In the genomic region with DNA sequence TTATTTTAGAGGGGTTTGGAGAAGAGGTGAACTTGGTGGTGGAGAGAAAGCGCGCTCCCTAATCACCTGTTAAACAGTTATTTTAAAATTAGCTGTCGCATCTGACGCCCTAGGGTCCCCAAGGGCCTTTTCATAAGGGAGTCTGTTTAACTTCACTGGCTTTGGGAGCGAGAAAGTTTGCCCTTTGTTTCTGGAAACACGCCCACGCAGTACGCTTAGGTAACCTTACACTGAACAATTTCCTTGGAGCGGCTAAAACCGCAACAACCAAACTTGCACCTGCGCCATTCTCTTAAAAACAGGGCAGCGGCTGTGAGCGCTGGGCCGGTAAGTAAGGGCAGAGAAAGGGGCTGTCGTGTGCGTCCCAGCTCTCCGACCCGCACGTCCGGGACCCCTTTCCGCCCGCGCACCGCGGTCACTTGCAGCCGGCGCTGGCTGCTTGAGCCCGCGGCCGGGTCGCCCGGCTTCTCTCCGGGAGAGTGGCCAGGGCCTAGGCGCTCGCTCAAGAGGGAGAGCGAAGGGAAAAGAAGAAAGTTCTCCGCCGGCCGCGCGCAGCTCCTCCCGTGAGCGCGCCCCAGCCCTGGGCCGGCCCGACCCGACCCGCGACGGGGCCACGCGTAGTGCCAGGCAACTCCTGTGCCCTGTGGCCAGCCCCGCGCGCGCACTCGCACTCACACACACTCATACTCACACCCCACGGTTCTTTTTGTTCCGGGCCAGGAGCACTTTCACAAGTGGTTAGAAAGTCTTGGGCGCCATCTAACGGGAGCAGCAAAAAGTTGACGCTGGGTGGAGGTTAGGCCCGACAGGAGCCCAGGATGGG, we compare ENCODE assay signal across 7 cellular contexts. TPM values are rescaled to one million over a fixed set of nuclear protein-coding genes. Genes with fewer than 3 reads are reported as not detected.
DNase-seq lines count a peak whose midpoint lies in the region; ATAC-seq and TF ChIP-seq lines count a peak whose summit lies in the region.

No MANE protein-coding gene starts in this region.

- H3K4me3 ChIP-seq in coronary artery, result peak overlapping the region; percentile 70
- H3K4me3 ChIP-seq in liver (ENCODE audit: low read depth in 1 of 3, low read length in 3 of 3), result peak overlapping the region; percentile 18 to 61 (median 32)

- 1% methylated on average over 63 of the region's 63 CpGs for WGBS in liver

- DNase-seq in Daoy (ENCODE audit: low read depth), result peak; percentile 83
- DNase-seq in RPMI7951 (ENCODE audit: low read depth), result peak; percentile 47
- DNase-seq in coronary artery (ENCODE audit: low spot score), result no peak
- peak; percentile 33 for DNase-seq in stimulated activated CD4-positive, alpha-beta T cell treated with anti-CD3 and anti-CD28 coated beads, Interleukin-4, amount 100 ng/mL, for 24 hours

- no peak overlapping the region for H3K27ac ChIP-seq in coronary artery
- H3K27ac ChIP-seq in liver (ENCODE audit: low read depth in 1 of 2, low read length in 2 of 2), result peak overlapping the region in 1 of 2 donors; percentile 25

- TF ChIP-seq CTCF in coronary artery (IDR thresholded peaks at IDR 0.05) (no peak), liver (IDR thresholded peaks at IDR 0.05; ENCODE audit: low read depth, low read length, missing input control) (peak; percentile 52)

- peaks cover under 1 to 13% (median 7%) of the 10 kb centered on the region in 4 donors for H3K27me3 ChIP-seq in liver (ENCODE audit: control insufficient read depth in 4 of 4, insufficient read depth in 4 of 4, low read length in 3 of 4)

- H3K9me3 ChIP-seq in liver (ENCODE audit: control insufficient read depth in 4 of 4, low read length in 3 of 4), result no peaks in the 10 kb centered on the region

- peak; percentile 82 for ATAC-seq in GM19455 (IDR thresholded peaks at IDR 0.05; ENCODE audit: unreplicated experiment)
- peak; percentile 73 for ATAC-seq in HG03575 (IDR thresholded peaks at IDR 0.05; ENCODE audit: extremely low read depth, insufficient number of reproducible peaks, low FRiP score, unreplicated experiment)

- peak; percentile 74 to 81 for TF ChIP-seq RAD21 in liver (IDR thresholded peaks at IDR 0.05)

- no peaks in the 10 kb centered on the region for H3K36me3 ChIP-seq in liver (ENCODE audit: control insufficient read depth in 4 of 4, insufficient read depth in 3 of 4, low read depth in 1 of 4, low read length in 3 of 4)

- no peak overlapping the region for H3K9ac ChIP-seq in liver (ENCODE audit: low read depth in 1 of 2, low read length in 2 of 2)

- peaks cover 3 to 17% (median 12%) of the 10 kb centered on the region in 4 donors for H3K4me1 ChIP-seq in liver (ENCODE audit: control insufficient read depth in 4 of 4, insufficient read depth in 4 of 4, low read length in 3 of 4)

TF ChIP-seq in liver, 16 proteins besides CTCF, POLR2A, EP300 and RAD21:
- no peak for TF ChIP-seq FOXA1 (IDR thresholded peaks at IDR 0.05)
- peak; percentile 30 to 70 for TF ChIP-seq EGR1 (IDR thresholded peaks at IDR 0.05; ENCODE audit: low read depth in 2 of 2)

RNA-seq across cellular contexts. Expression of a gene that starts 19.2 kb away (rescaled TPM):
- total RNA-seq in Daoy (2014; rRNA removed; shearing (Covaris generic)), result 5.8 and 6.5 TPM in 2 replicates
- not detected in 2 replicates for total RNA-seq in RPMI7951 (2014; rRNA removed; shearing (Covaris generic))
- not detected for total RNA-seq in liver
- polyA plus RNA-seq in liver, result not detected
